19 cellular contexts compared by ENCODE assay signal in genomic region chrX:40147399-40148188, GRCh38. TPM values are rescaled to one million over a fixed set of nuclear protein-coding genes. Genes with fewer than 3 reads are reported as not detected.
A peak's percentile ranks its signal among the peaks of the same experiment; 100 is the strongest.
DNase-seq lines count a peak whose midpoint lies in the region; ATAC-seq and TF ChIP-seq lines count a peak whose summit lies in the region.
"Had no signal": no experiment of that assay in that cellular context is flagged by ENCODE, and none has a peak within 500 bp of the region (broad histone marks: within the 10 kb centered on the region; RNA-seq: fewer than 3 reads in every experiment).

No MANE protein-coding gene starts in this region.

- intact Hi-C loops in Right ventricle myocardium superior (cut with DNase I), result no loop called here

- no peak for ATAC-seq in Right ventricle myocardium superior (ENCODE audit: poor library complexity)
- peak; percentile 2; the same call in 1 of the 2 replicates for ATAC-seq in WTC11
- ATAC-seq in HG02970 (IDR thresholded peaks at IDR 0.05; ENCODE audit: low FRiP score, unreplicated experiment), result no peak
- ATAC-seq: activated naive CD8-positive, alpha-beta T cell treated with anti-CD3 and anti-CD28 coated beads, Interleukin-2, amount 50 U/mL, for 24 hours; left lobe of liver; Panc1; SK-N-SH treated with all-trans-retinoic acid at 6 μM for 48 hours had no signal

- H3K27me3 ChIP-seq in right atrium auricular region, result no peaks in the 10 kb centered on the region

- peaks cover 63% of the 10 kb centered on the region for H3K27me3 Mint-ChIP-seq in WTC11 (ENCODE audit: low read depth)
- H3K27me3 Mint-ChIP-seq: CD4-positive, CD25-positive, alpha-beta regulatory T cell; effector memory CD8-positive, alpha-beta T cell had no signal

- no peak overlapping the region for H3K4me3 ChIP-seq in right atrium auricular region

- peak overlapping the region; percentile 59 for H3K4me3 Mint-ChIP-seq in WTC11
- H3K4me3 Mint-ChIP-seq: activated naive CD8-positive, alpha-beta T cell treated with anti-CD3 and anti-CD28 coated beads, Interleukin-2, amount 50 U/mL, for 24 hours had no signal

- H3K9me3 ChIP-seq in right atrium auricular region, result no peaks in the 10 kb centered on the region
- H3K9me3 ChIP-seq: tibial nerve had no signal

- no peaks in the 10 kb centered on the region for H3K36me3 ChIP-seq in right atrium auricular region
- H3K36me3 ChIP-seq: tibial nerve had no signal

- TF ChIP-seq CTCF in right atrium auricular region (IDR thresholded peaks at IDR 0.05) (no peak), WTC11 (IDR thresholded peaks at IDR 0.05) (no peak)

- H3K4me1 ChIP-seq in right atrium auricular region, result peaks cover 0 to 66% of the 10 kb centered on the region in 2 donors

- H3K4me1 Mint-ChIP-seq in WTC11, result peaks cover 55% of the 10 kb centered on the region

- peak overlapping the region; percentile 45 for H3K27ac Mint-ChIP-seq in WTC11
- H3K27ac Mint-ChIP-seq: activated naive CD8-positive, alpha-beta T cell treated with anti-CD3 and anti-CD28 coated beads, Interleukin-2, amount 50 U/mL, for 24 hours; effector memory CD8-positive, alpha-beta T cell had no signal

- no peaks in the 10 kb centered on the region for H3K36me3 Mint-ChIP-seq in WTC11
- H3K36me3 Mint-ChIP-seq: CD4-positive, CD25-positive, alpha-beta regulatory T cell had no signal

- DNase-seq in Right ventricle myocardium superior (peak; percentile 36), right atrium auricular region (ENCODE audit: low spot score) (no peak), WTC11 (ENCODE audit: low spot score) (peak; percentile 29), islet precursor cell (peak; percentile 57), activated gamma-delta T cell treated with Interleukin-2 at 50 U/mL for 16 hours (no peak), GM03348 (ENCODE audit: low spot score) (no peak), NCI-H1417 (lab: John Stamatoyannopoulos, UW) (no peak)
- DNase-seq: activated CD4-positive, alpha-beta T cell treated with anti-CD3 and anti-CD28 coated beads, Interleukin-2, amount 50 U/mL, for 4 hours; activated naive CD8-positive, alpha-beta T cell treated with anti-CD3 and anti-CD28 coated beads, Interleukin-2, amount 50 U/mL, for 24 hours; activated T-cell treated with anti-CD3 and anti-CD28 coated beads, Interleukin-2, amount 50 U/mL, for 4 hours; CD4-positive, CD25-positive, alpha-beta regulatory T cell; effector memory CD8-positive, alpha-beta T cell; HCEC 1CT; NCI-H526 had no signal

- POLR2A ChIA-PET in WTC11 (lab: Charles Lee), result interaction anchor here (0.7 to 1.5 kb wide), 5 partner anchors 9 to 51 kb away, joined by 3 read pairs; no protein-coding TSS in a partner anchor

- H3K27ac ChIP-seq in right atrium auricular region, result no peak overlapping the region
- H3K27ac ChIP-seq: tibial nerve had no signal

- CTCF ChIA-PET in WTC11 (lab: Charles Lee), result interaction anchor here (0.9 to 1.7 kb wide), 3 partner anchors 9 to 119 kb away, joined by 3 to 4 read pairs (median 3); no protein-coding TSS in a partner anchor

- no peaks in the 10 kb centered on the region for H3K9me3 Mint-ChIP-seq in WTC11
- H3K9me3 Mint-ChIP-seq: activated naive CD8-positive, alpha-beta T cell treated with anti-CD3 and anti-CD28 coated beads, Interleukin-2, amount 50 U/mL, for 24 hours; activated T-cell treated with anti-CD3 and anti-CD28 coated beads, Interleukin-2, amount 50 U/mL, for 4 hours; effector memory CD8-positive, alpha-beta T cell had no signal

TF ChIP-seq in WTC11, 78 proteins besides CTCF, POLR2A, EP300 and RAD21:
- TF ChIP-seq ZNF138 (CRISPR knock-in tag; conservative IDR thresholded peaks at IDR 0.05), result no peak
- no peak for TF ChIP-seq ZNF425 (CRISPR knock-in tag; conservative IDR thresholded peaks at IDR 0.05)
- no peak for TF ChIP-seq USF1 (CRISPR knock-in tag; IDR thresholded peaks at IDR 0.05)
- no peak for TF ChIP-seq CREM (CRISPR knock-in tag; IDR thresholded peaks at IDR 0.05)
- TF ChIP-seq FOXP4 (CRISPR knock-in tag; IDR thresholded peaks at IDR 0.05), result no peak
- no peak for TF ChIP-seq ERG (CRISPR knock-in tag; IDR thresholded peaks at IDR 0.05)
- TF ChIP-seq ZNF263 (CRISPR knock-in tag; IDR thresholded peaks at IDR 0.05; ENCODE audit: low read depth), result no peak
- TF ChIP-seq MAX (CRISPR knock-in tag; IDR thresholded peaks at IDR 0.05), result no peak
- no peak for TF ChIP-seq NFYB (CRISPR knock-in tag; conservative IDR thresholded peaks at IDR 0.05; ENCODE audit: low read depth)
- no peak for TF ChIP-seq TEAD1 (CRISPR knock-in tag; IDR thresholded peaks at IDR 0.05)
- TF ChIP-seq ZNF232 (CRISPR knock-in tag; IDR thresholded peaks at IDR 0.05), result no peak
- TF ChIP-seq ZNF671 (CRISPR knock-in tag; IDR thresholded peaks at IDR 0.05), result no peak
- no peak for TF ChIP-seq KAT7 (CRISPR knock-in tag; IDR thresholded peaks at IDR 0.05; ENCODE audit: borderline replicate concordance)
- no peak for TF ChIP-seq SP1 (CRISPR knock-in tag; conservative IDR thresholded peaks at IDR 0.05)
- no peak for TF ChIP-seq ESRRA (CRISPR knock-in tag; IDR thresholded peaks at IDR 0.05; ENCODE audit: borderline replicate concordance)

RNA-seq across cellular contexts. Expression of gene BCOR, which starts 49.8 kb away (rescaled TPM):
- total RNA-seq in Right ventricle myocardium superior (14.0 TPM), right atrium auricular region (10 to 100 TPM; 24.3 to 37.1 TPM), WTC11 (2021) (41.1 to 44.5 TPM (median 43.1 TPM) in 3 replicates)

Comparison
In these comparisons a context has a peak if more than half of its experiments do, and no peak if none do; other contexts are left out.
1. DNase-seq: peak in Right ventricle myocardium superior (single experiment), WTC11 (single experiment) and islet precursor cell (single experiment); none in right atrium auricular region (single experiment), activated gamma-delta T cell treated with Interleukin-2 at 50 U/mL for 16 hours (single experiment), GM03348 (single experiment) and NCI-H1417 (0 of 3).